Comparison of ENCODE assay signal across 10 cellular contexts in the genomic region with DNA sequence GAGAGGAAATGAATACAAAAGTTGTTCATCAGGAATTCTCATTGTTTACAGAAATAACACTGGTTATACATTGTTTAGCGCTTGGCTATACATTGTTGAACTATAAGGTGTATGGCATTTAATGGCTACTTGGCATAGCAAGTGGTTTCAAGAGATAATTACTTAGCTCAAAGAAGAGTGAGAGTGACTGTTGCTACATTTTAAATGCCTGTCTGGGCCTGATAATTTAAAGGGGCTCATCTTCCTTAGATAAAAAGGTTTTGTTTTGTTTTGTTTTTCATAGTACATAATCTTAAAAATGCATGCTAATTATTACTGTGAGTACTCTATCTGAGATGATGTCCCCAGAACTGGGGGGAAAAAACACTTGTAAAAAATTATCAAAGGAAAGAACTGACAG. TPM values are rescaled to one million over a fixed set of nuclear protein-coding genes. Genes with fewer than 3 reads are reported as not detected.
DNase-seq lines count a peak whose midpoint lies in the region; ATAC-seq and TF ChIP-seq lines count a peak whose summit lies in the region.
"Had no signal": no experiment of that assay in that cellular context is flagged by ENCODE, and none has a peak within 500 bp of the region (broad histone marks: within the 10 kb centered on the region; RNA-seq: fewer than 3 reads in every experiment).

No MANE protein-coding gene starts in this region.

- H3K9me3 Mint-ChIP-seq in activated naive CD4-positive, alpha-beta T cell treated with anti-CD3 and anti-CD28 coated beads for 36 hours = no peaks in the 10 kb centered on the region

- H3K36me3 ChIP-seq in ascending aorta = peaks cover 4 to 10% of the 10 kb centered on the region in 2 donors
- H3K36me3 ChIP-seq in mucosa of rectum (ENCODE audit: control insufficient read depth in 2 of 2, insufficient read depth in 2 of 2, low read length in 2 of 2) = peaks cover 2% of the 10 kb centered on the region in 2 donors
- peaks cover 0 to 19% (median 0%) of the 10 kb centered on the region in 3 donors for H3K36me3 ChIP-seq in tibial artery
- H3K36me3 ChIP-seq in vagina = peaks cover 0 to 8% of the 10 kb centered on the region in 2 donors

- TF ChIP-seq CTCF in ascending aorta (IDR thresholded peaks at IDR 0.05) = no peak
- TF ChIP-seq CTCF in tibial artery (IDR thresholded peaks at IDR 0.05) = no peak
- TF ChIP-seq CTCF in vagina (IDR thresholded peaks at IDR 0.05) = no peak

- H3K27me3 ChIP-seq in ascending aorta = no peaks in the 10 kb centered on the region
- H3K27me3 ChIP-seq in mucosa of rectum (ENCODE audit: control insufficient read depth in 2 of 2, insufficient read depth in 2 of 2, low read length in 2 of 2) = no peaks in the 10 kb centered on the region
- no peaks in the 10 kb centered on the region for H3K27me3 ChIP-seq in tibial artery
- no peaks in the 10 kb centered on the region for H3K27me3 ChIP-seq in vagina

- peak overlapping the region; percentile 91 for H3K4me3 Mint-ChIP-seq in activated naive CD4-positive, alpha-beta T cell treated with anti-CD3 and anti-CD28 coated beads for 36 hours

- H3K27me3 Mint-ChIP-seq in activated naive CD4-positive, alpha-beta T cell treated with anti-CD3 and anti-CD28 coated beads for 36 hours (ENCODE audit: low read depth) = no peaks in the 10 kb centered on the region
- H3K27me3 Mint-ChIP-seq: progenitor cell of endocrine pancreas had no signal

- H3K4me3 ChIP-seq in ascending aorta (no peak overlapping the region), mucosa of rectum (ENCODE audit: low read length in 2 of 2) (peak overlapping the region in 1 of 2 donors; percentile 79), tibial artery (no peak overlapping the region), vagina (no peak overlapping the region)

- H3K27ac Mint-ChIP-seq in activated naive CD4-positive, alpha-beta T cell treated with anti-CD3 and anti-CD28 coated beads for 36 hours = no peak overlapping the region
- H3K27ac Mint-ChIP-seq: progenitor cell of endocrine pancreas had no signal

- intact Hi-C loops in activated naive CD4-positive, alpha-beta T cell treated with anti-CD3 and anti-CD28 coated beads for 36 hours (cut with micrococcal nuclease) = no loop called here
- intact Hi-C loops in ascending aorta (cut with DNase I) (loop anchor here (2.0 kb wide), 1 partner anchor 26 kb away; no protein-coding TSS in a partner anchor), tibial artery (cut with DNase I; ENCODE audit: low total_unique reads) (loop anchor here (10.0 kb wide), 1 partner anchor 116 kb away; no protein-coding TSS in a partner anchor), vagina (cut with DNase I) (loop anchor here (10.0 kb wide), 1 partner anchor 56 kb away; a partner anchor contains a TSS)

- H3K4me1 ChIP-seq in ascending aorta = peaks cover 9 to 14% of the 10 kb centered on the region in 2 donors
- peaks cover 21 to 31% of the 10 kb centered on the region in 2 donors for H3K4me1 ChIP-seq in mucosa of rectum (ENCODE audit: control insufficient read depth in 2 of 2, insufficient read depth in 2 of 2, low read length in 2 of 2)
- peaks cover 0 to 23% (median 13%) of the 10 kb centered on the region in 4 donors for H3K4me1 ChIP-seq in tibial artery
- peaks cover 31% of the 10 kb centered on the region for H3K4me1 ChIP-seq in vagina

- no peak overlapping the region for H3K9ac ChIP-seq in mucosa of rectum (ENCODE audit: low read depth in 1 of 2, low read length in 2 of 2)

- peaks cover 4% of the 10 kb centered on the region for H3K36me3 Mint-ChIP-seq in activated naive CD4-positive, alpha-beta T cell treated with anti-CD3 and anti-CD28 coated beads for 36 hours (ENCODE audit: low read depth)

- H3K27ac ChIP-seq in ascending aorta (peak overlapping the region; percentile 90 to 95), mucosa of rectum (ENCODE audit: low read depth in 2 of 2, low read length in 2 of 2) (peak overlapping the region; percentile 93 to 97), tibial artery (peak overlapping the region; percentile 81 to 92), vagina (no peak overlapping the region)

- no peak for ATAC-seq in HG03565 (IDR thresholded peaks at IDR 0.05; ENCODE audit: unreplicated experiment)
- ATAC-seq: left cardiac atrium had no signal

- CTCF ChIA-PET in activated naive CD4-positive, alpha-beta T cell treated with anti-CD3 and anti-CD28 coated beads for 36 hours (lab: Charles Lee) = interaction anchor here (0.7 to 20.7 kb wide), 3 partner anchors 10 to 54 kb away, joined by 3 to 736 read pairs (median 44); a partner anchor contains a TSS

- DNase-seq in activated naive CD4-positive, alpha-beta T cell treated with anti-CD3 and anti-CD28 coated beads for 36 hours = no peak
- DNase-seq in activated naive CD4-positive, alpha-beta T cell (lab: John Stamatoyannopoulos, UW) = no peak
- no peak for DNase-seq in ascending aorta (ENCODE audit: low spot score in 2 of 2)
- DNase-seq in tibial artery = no peak
- DNase-seq in vagina (ENCODE audit: extremely low spot score in 2 of 2) = no peak
- DNase-seq in kidney tubule cell (ENCODE audit: low spot score) = no peak
- DNase-seq: left cardiac atrium had no signal

- H3K9me3 ChIP-seq in ascending aorta (no peaks in the 10 kb centered on the region), mucosa of rectum (ENCODE audit: control insufficient read depth in 2 of 2, low read length in 2 of 2) (no peaks in the 10 kb centered on the region), tibial artery (no peaks in the 10 kb centered on the region), vagina (no peaks in the 10 kb centered on the region)

- no peak for TF ChIP-seq POLR2A in vagina (IDR thresholded peaks at IDR 0.05)

- H3K4me1 Mint-ChIP-seq in activated naive CD4-positive, alpha-beta T cell treated with anti-CD3 and anti-CD28 coated beads for 36 hours (ENCODE audit: low read depth) = peaks cover 45% of the 10 kb centered on the region

RNA-seq across cellular contexts. Expression of a gene that starts 1.5 kb away (rescaled TPM):
- 10 to 100 TPM; 24.5 to 27.5 TPM for total RNA-seq in activated naive CD4-positive, alpha-beta T cell treated with anti-CD3 and anti-CD28 coated beads for 36 hours
- total RNA-seq in ascending aorta (48.6 TPM), vagina (23.1 TPM)

RNA-seq across cellular contexts. Expression of a gene that starts 30.1 kb away (rescaled TPM):
- 10 to 100 TPM; 44.5 to 45.1 TPM for total RNA-seq in activated naive CD4-positive, alpha-beta T cell treated with anti-CD3 and anti-CD28 coated beads for 36 hours
- total RNA-seq in ascending aorta (29.2 TPM), vagina (59.7 TPM)

RNA-seq across cellular contexts. Expression of a gene that starts 52.0 kb away (rescaled TPM):
- total RNA-seq in activated naive CD4-positive, alpha-beta T cell treated with anti-CD3 and anti-CD28 coated beads for 36 hours = under 1 TPM in 1 of 2 experiments, not detected in 1; 0.64 TPM
- total RNA-seq in ascending aorta (16.8 TPM), vagina (0.98 TPM)
